Comparison of ENCODE assay signal across 8 cellular contexts in the genomic region with DNA sequence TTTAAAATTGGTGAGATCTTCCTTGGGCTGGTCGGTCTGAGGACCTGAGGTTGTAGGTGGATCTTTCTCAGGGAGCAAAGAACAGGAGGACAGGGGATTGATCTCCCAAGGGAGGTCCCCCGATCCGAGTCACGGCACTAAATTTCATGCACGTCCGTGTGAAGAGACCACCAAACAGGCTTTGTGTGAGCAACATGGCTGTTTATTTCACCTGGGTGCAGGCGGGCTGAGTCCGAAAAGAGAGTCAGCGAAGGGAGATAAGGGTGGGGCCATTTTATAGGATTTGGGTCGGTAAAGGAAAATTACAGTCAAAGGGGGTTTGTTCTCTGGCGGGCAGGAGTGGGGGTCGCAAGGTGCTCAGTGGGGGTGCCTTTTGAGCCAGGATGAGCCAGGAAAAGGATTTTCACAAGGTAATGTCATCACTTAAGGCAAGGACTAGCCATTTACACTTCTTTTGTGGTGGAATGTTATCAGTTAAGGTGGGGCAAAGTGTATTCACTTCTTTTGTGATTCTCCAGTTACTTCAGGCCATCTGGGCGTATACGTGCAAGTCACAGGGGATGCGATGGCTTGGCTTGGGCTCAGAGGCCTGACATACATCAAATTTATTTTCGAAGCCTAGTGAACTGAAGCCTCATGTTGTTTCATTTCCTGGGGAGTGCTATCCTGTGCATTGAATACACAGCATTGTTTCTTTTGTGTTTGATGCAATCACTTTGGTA.
A peak's percentile ranks its signal among the peaks of the same experiment; 100 is the strongest.
DNase-seq lines count a peak whose midpoint lies in the region; ATAC-seq and TF ChIP-seq lines count a peak whose summit lies in the region.
"Not testable (repeated sequence)": the region's sequence is repeated elsewhere in the genome, so short reads cannot be mapped to it uniquely, and the experiment has no call there.

No MANE protein-coding gene starts in this region.

- peak; percentile 78 for ATAC-seq in GM23338

- peaks cover 38% of the 10 kb centered on the region for H3K79me2 ChIP-seq in GM23338 (replicated peaks; ENCODE audit: insufficient read depth)
- not testable (repeated sequence) for H3K79me2 ChIP-seq in neural progenitor cell (ENCODE audit: low read depth)

- H3K9ac ChIP-seq in HUES6 (ENCODE audit: low read length) (peak overlapping the region; percentile 96), iPS-20b (ENCODE audit: low read depth, low read length) (peak overlapping the region; percentile 93)
- H3K9ac ChIP-seq in neural progenitor cell, result not testable (repeated sequence)

- H4K20me1 ChIP-seq in GM23338 (replicated peaks; ENCODE audit: insufficient read depth); neural progenitor cell (ENCODE audit: low read depth): not testable (repeated sequence)

- H3K4me3 ChIP-seq in GM23338, result peak overlapping the region; percentile 72
- H3K4me3 ChIP-seq in HUES6 (ENCODE audit: low read depth, low read length), result peak overlapping the region; percentile 78
- peak overlapping the region; percentile 88; the same call in 1 of the 2 replicates for H3K4me3 ChIP-seq in iPS DF 6.9 (ENCODE audit: low read length)
- H3K4me3 ChIP-seq in iPS-20b (ENCODE audit: low read length), result peak overlapping the region; percentile 61
- H3K4me3 ChIP-seq in neural progenitor cell, result peak overlapping the region; percentile 24

- not testable (repeated sequence) for TF ChIP-seq CTCF in GM23338 (conservative IDR thresholded peaks at IDR 0.05; ENCODE audit: low read depth in 2 of 2); chondrocyte (IDR thresholded peaks at IDR 0.05); endothelial cell (IDR thresholded peaks at IDR 0.05; ENCODE audit: unreplicated experiment); neural progenitor cell (IDR thresholded peaks at IDR 0.05)

- H3K4me1 ChIP-seq in GM23338 (ENCODE audit: insufficient read depth) (peaks cover 35% of the 10 kb centered on the region), HUES6 (ENCODE audit: control insufficient read depth, insufficient read depth, low read length) (peaks cover 55% of the 10 kb centered on the region), iPS-20b (ENCODE audit: insufficient read depth, low read length) (peaks cover 40% of the 10 kb centered on the region), neural progenitor cell (peaks cover 26% of the 10 kb centered on the region)
- not testable (repeated sequence) for H3K4me1 ChIP-seq in iPS DF 6.9 (ENCODE audit: control insufficient read depth, insufficient read depth, low read length)

- not testable (repeated sequence) for H2AFZ ChIP-seq in GM23338
- H2AFZ ChIP-seq in neural progenitor cell (replicated peaks), result peak overlapping the region; percentile 73

- H3K36me3 Mint-ChIP-seq in GM23338 (ENCODE audit: low read depth), result peaks cover 47% of the 10 kb centered on the region
- H3K36me3 Mint-ChIP-seq in chondrocyte (ENCODE audit: low read depth); endothelial cell (ENCODE audit: low read depth, unreplicated experiment); neural progenitor cell: not testable (repeated sequence)

- not testable (repeated sequence) for H3K36me3 ChIP-seq in GM23338 (ENCODE audit: insufficient read depth); iPS DF 6.9 (ENCODE audit: control insufficient read depth, insufficient read depth, low read length); iPS-20b (ENCODE audit: insufficient read depth, low read depth, low read length); neural progenitor cell
- peaks cover 16% of the 10 kb centered on the region for H3K36me3 ChIP-seq in HUES6 (ENCODE audit: control insufficient read depth, insufficient read depth, low read length)

- H3K9me3 ChIP-seq in HUES6 (ENCODE audit: control insufficient read depth, insufficient read depth, low read depth, low read length); iPS DF 6.9 (ENCODE audit: control insufficient read depth, insufficient read depth, low read length); iPS-20b (ENCODE audit: insufficient read depth, low read depth, low read length); neural progenitor cell (ENCODE audit: low read depth): not testable (repeated sequence)

- H3K9me3 Mint-ChIP-seq in GM23338; chondrocyte (ENCODE audit: low read depth); endothelial cell (ENCODE audit: unreplicated experiment); neural progenitor cell: not testable (repeated sequence)

- peak; percentile 61 for DNase-seq in GM23338 (ENCODE audit: low spot score)
- not testable (repeated sequence) for DNase-seq in chondrocyte (ENCODE audit: low spot score); endothelial cell (ENCODE audit: low spot score); iPS DF 6.9 (ENCODE audit: low read depth, low spot score); neural progenitor cell (ENCODE audit: low spot score)

- H3K27me3 Mint-ChIP-seq in GM23338 (ENCODE audit: insufficient read depth, low read depth, poor library complexity) (peaks cover 30% of the 10 kb centered on the region), chondrocyte (ENCODE audit: low read depth) (peaks cover 34% of the 10 kb centered on the region), endothelial cell (ENCODE audit: unreplicated experiment) (peaks cover 12% of the 10 kb centered on the region)
- H3K27me3 Mint-ChIP-seq in neural progenitor cell (ENCODE audit: insufficient read depth, low read depth), result not testable (repeated sequence)

- H3K27me3 ChIP-seq in GM23338 (ENCODE audit: insufficient read depth) (peaks cover 25% of the 10 kb centered on the region), HUES6 (ENCODE audit: control insufficient read depth, insufficient read depth, low read length) (peaks cover 20% of the 10 kb centered on the region), iPS-20b (ENCODE audit: insufficient read depth, low read length) (peaks cover 22% of the 10 kb centered on the region), neural progenitor cell (peaks cover 33% of the 10 kb centered on the region)
- not testable (repeated sequence) for H3K27me3 ChIP-seq in iPS DF 6.9 (ENCODE audit: control insufficient read depth, insufficient read depth, low read length)

- peak overlapping the region; percentile 77 for H3K4me2 ChIP-seq in GM23338
- H3K4me2 ChIP-seq in neural progenitor cell, result peak overlapping the region; percentile 62

- H3K4me3 Mint-ChIP-seq in GM23338, result peak overlapping the region; percentile 93
- peak overlapping the region; percentile 46 for H3K4me3 Mint-ChIP-seq in chondrocyte (ENCODE audit: unreplicated experiment)
- H3K4me3 Mint-ChIP-seq in endothelial cell (ENCODE audit: unreplicated experiment), result peak overlapping the region; percentile 87
- not testable (repeated sequence) for H3K4me3 Mint-ChIP-seq in neural progenitor cell

- H3K4me1 Mint-ChIP-seq in GM23338 (peaks cover 72% of the 10 kb centered on the region), chondrocyte (ENCODE audit: low read depth) (peaks cover 16% of the 10 kb centered on the region), endothelial cell (ENCODE audit: unreplicated experiment) (peaks cover 26% of the 10 kb centered on the region)
- H3K4me1 Mint-ChIP-seq in neural progenitor cell, result not testable (repeated sequence)

- H3F3A ChIP-seq in GM23338 (replicated peaks; ENCODE audit: low read depth); neural progenitor cell (ENCODE audit: low read depth): not testable (repeated sequence)

- not testable (repeated sequence) for H3K9me2 ChIP-seq in GM23338 (ENCODE audit: insufficient read depth)

- H3K27ac ChIP-seq in GM23338 (ENCODE audit: low read depth), result peak overlapping the region; percentile 98
- H3K27ac ChIP-seq in HUES6 (ENCODE audit: low read depth, low read length), result peak overlapping the region; percentile 96
- not testable (repeated sequence) for H3K27ac ChIP-seq in iPS DF 6.9 (ENCODE audit: low read length); iPS-20b (ENCODE audit: low read length); neural progenitor cell
- H3K27ac ChIP-seq in temporal lobe (ENCODE audit: low read depth, low read length), result peak overlapping the region; percentile 56

- WGBS in iPS DF 6.9 (ENCODE audit: insufficient coverage, insufficient read length), result no CpG with 5 or more reads among the region's 16 CpGs

- peak overlapping the region; percentile 99 for H3K27ac Mint-ChIP-seq in GM23338
- H3K27ac Mint-ChIP-seq in chondrocyte (ENCODE audit: unreplicated experiment); endothelial cell (ENCODE audit: unreplicated experiment); neural progenitor cell: not testable (repeated sequence)

TF ChIP-seq in GM23338, 12 proteins besides CTCF, POLR2A, EP300 and RAD21:
- TF ChIP-seq ZNF114 (CRISPR knock-in tag; IDR thresholded peaks at IDR 0.05) (peak; percentile 62; the same call in 1 of the 2 replicates), POLR2AphosphoS5 (IDR thresholded peaks at IDR 0.05; ENCODE audit: low read depth) (peak; percentile 54; the same call in 1 of the 2 replicates), NANOG (IDR thresholded peaks at IDR 0.05; ENCODE audit: borderline replicate concordance) (peak; percentile 95)
- TF ChIP-seq, protein P1, sequence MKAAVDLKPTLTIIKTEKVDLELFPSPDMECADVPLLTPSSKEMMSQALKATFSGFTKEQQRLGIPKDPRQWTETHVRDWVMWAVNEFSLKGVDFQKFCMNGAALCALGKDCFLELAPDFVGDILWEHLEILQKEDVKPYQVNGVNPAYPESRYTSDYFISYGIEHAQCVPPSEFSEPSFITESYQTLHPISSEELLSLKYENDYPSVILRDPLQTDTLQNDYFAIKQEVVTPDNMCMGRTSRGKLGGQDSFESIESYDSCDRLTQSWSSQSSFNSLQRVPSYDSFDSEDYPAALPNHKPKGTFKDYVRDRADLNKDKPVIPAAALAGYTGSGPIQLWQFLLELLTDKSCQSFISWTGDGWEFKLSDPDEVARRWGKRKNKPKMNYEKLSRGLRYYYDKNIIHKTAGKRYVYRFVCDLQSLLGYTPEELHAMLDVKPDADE (IDR thresholded peaks at IDR 0.05), result 0 out of 2 replicates have a peak, but pooled peaks have one; percentile 9
TF ChIP-seq in GM23338: peak in this region for 4; not testable (repeated sequence) for 8.

Comparison
In these comparisons a context has a peak if more than half of its experiments do, and no peak if none do; other contexts are left out.
1. H3K4me3 ChIP-seq: peak in every context shown above with its lines; median percentile 88 in iPS DF 6.9; 78 in HUES6; 72 in GM23338; 61 in iPS-20b; 24 in neural progenitor cell.